8 cellular contexts compared by ENCODE assay signal in the genomic region with DNA sequence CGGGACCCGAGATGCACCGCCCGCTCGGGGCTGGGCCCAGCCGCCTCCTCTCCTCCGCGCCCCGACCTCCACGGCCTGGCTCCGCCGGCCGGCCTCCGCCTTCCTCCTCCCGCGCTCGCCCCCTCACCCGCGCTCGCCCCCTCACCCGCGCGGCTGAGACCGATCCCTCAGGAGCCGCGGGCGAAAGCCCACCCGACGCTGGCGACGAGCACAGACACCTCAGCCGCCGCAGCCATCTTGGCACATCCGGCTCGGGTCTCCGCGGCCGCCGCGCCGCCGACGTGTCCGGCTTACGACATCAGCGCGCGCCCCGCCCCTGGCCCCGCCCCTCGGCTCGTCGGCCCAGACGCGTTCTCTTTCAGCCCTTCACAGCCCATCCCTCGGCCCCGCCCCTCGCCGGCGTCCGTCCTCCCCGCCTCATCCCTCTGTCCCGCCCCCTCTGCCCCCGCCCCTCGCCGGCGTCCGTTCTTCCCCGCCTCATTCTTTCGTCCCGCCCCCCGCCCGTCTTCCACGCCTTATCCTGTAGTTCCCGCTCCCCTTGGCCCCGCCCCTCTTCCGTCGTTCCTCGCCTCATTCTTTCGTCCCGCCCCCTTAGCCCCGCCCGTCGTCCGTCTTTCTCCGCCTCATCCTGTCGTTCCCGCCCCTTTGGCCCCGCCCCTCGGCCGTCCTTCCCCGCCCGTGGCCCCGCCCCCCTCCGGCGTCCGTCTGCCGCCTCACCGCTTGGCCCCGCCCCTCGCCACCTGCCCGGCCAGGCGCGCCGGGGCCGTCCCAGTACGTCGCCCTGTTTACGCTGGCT. TPM values are rescaled to one million over a fixed set of nuclear protein-coding genes. Genes with fewer than 3 reads are reported as not detected.
A peak's percentile ranks its signal among the peaks of the same experiment; 100 is the strongest.
DNase-seq lines count a peak whose midpoint lies in the region; ATAC-seq lines count a peak whose summit lies in the region.

Gene SEC16A (minus strand): TSS at position 248 of the 796 bp plus-strand sequence. CDS start 5,425 bp downstream, outside the sequence.

- peak; percentile 65 for ATAC-seq in GM21360 (IDR thresholded peaks at IDR 0.05; ENCODE audit: unreplicated experiment)

- peak; percentile 94 for DNase-seq in CMK (ENCODE audit: low read depth)
- peak; percentile 99 for DNase-seq in HT-29 (ENCODE audit: low spot score)
- DNase-seq in NK-92 treated with Interleukin-12 subunit alpha and Interleukin-12 subunit beta, amount 100 ng/mL, for 24 hours (lab: John Stamatoyannopoulos, UW), result peak; percentile 100
- peak; percentile 100 for DNase-seq in activated CD8-positive, alpha-beta memory T cell treated with anti-CD3 and anti-CD28 coated beads for 24 hours
- peak; percentile 100 for DNase-seq in effector CD8-positive, alpha-beta T cell (lab: John Stamatoyannopoulos, UW)
- DNase-seq in lung microvascular endothelial cell (ENCODE audit: low read depth in 2 of 2), result peak; percentile 99 to 100
- peak; percentile 99 to 100 (median 100) for DNase-seq in stimulated activated CD4-positive, alpha-beta T cell treated with anti-CD3 and anti-CD28 coated beads, TNF-alpha, amount 100 ng/mL, for 4 hours (ENCODE audit: low read depth in 3 of 3)

RNA-seq across cellular contexts. Expression of gene SEC16A, which starts in this region (rescaled TPM):
- 37.9 and 43.5 TPM in 2 replicates for total RNA-seq in HT-29 (2014; rRNA removed; shearing (Covaris generic))
- total RNA-seq in lung microvascular endothelial cell, result 12.4 and 14.3 TPM in 2 replicates

Comparison
In these comparisons a context has a peak if more than half of its experiments do, and no peak if none do; other contexts are left out.
1. Peak in every context shown above with its lines: DNase-seq and ATAC-seq.